In the genomic region with DNA sequence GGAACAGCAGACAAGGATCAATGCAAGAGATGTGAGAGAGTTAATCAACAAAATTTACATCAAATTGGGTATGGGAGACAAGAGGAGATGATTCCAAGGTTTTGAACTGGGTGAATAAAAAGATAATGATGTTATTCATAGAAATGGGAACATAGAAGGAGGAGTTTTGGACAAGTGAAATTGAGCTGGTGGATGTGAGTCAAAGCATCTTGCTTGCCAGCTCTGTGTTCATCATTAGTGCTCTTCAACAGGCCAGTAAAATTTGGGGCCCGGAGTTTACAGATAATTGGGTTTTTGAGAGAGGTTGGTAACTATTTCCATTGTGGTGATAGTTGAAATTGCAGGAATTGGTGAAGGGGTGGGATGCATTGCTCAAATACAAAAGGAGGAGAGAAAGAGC, we compare ENCODE assay signal across 14 cellular contexts.
DNase-seq lines count a peak whose midpoint lies in the region; TF ChIP-seq lines count a peak whose summit lies in the region.
"Had no signal": no experiment of that assay in that cellular context is flagged by ENCODE, and none has a peak within 500 bp of the region (broad histone marks: within the 10 kb centered on the region; RNA-seq: fewer than 3 reads in every experiment).

No MANE protein-coding gene starts in this region.

- peaks cover 26% of the 10 kb centered on the region for H3K4me1 Mint-ChIP-seq in glutamatergic neuron (ENCODE audit: low read depth, unreplicated experiment)

- H3K4me3 Mint-ChIP-seq in glutamatergic neuron (ENCODE audit: unreplicated experiment): no peak overlapping the region
- H3K4me3 Mint-ChIP-seq: CD4-positive, alpha-beta T cell had no signal

- no peaks in the 10 kb centered on the region for H3K27me3 Mint-ChIP-seq in glutamatergic neuron (ENCODE audit: unreplicated experiment)

- peak; percentile 11 for DNase-seq in GM03348 (ENCODE audit: low spot score)
- DNase-seq in NCI-H446 (lab: John Stamatoyannopoulos, UW): peak; percentile 25 to 52
- peak; percentile 17 for DNase-seq in fibroblast of gingiva (ENCODE audit: low read depth)
- DNase-seq in glutamatergic neuron: no peak
- no peak for DNase-seq in DMS53 (lab: John Stamatoyannopoulos, UW)
- no peak for DNase-seq in medulla oblongata (ENCODE audit: extremely low spot score)
- no peak for DNase-seq in stimulated activated naive CD4-positive, alpha-beta T cell treated with Interleukin-2 at 50 U/mL for 16 hours (lab: John Stamatoyannopoulos, UW)
- DNase-seq in erythroblast (lab: John Stamatoyannopoulos, UW): no peak
- DNase-seq: Caco-2; CD4-positive, alpha-beta T cell; DMS79; GDM1; GOT3; H7 had no signal

- TF ChIP-seq CTCF in glutamatergic neuron (IDR thresholded peaks at IDR 0.05; ENCODE audit: partially characterized antibody, unreplicated experiment): no peak

- peaks cover 4% of the 10 kb centered on the region for H3K9me3 Mint-ChIP-seq in glutamatergic neuron (ENCODE audit: unreplicated experiment)
- H3K9me3 Mint-ChIP-seq: CD4-positive, alpha-beta T cell had no signal

- TF ChIP-seq POLR2A in erythroblast (IDR thresholded peaks at IDR 0.05; ENCODE audit: low read length): no peak

- H3K36me3 Mint-ChIP-seq in glutamatergic neuron (ENCODE audit: unreplicated experiment): no peaks in the 10 kb centered on the region

- peak overlapping the region; percentile 19 for H3K27ac Mint-ChIP-seq in glutamatergic neuron (ENCODE audit: unreplicated experiment)
- H3K27ac Mint-ChIP-seq: CD4-positive, alpha-beta T cell had no signal

Comparison
In these comparisons a context has a peak if more than half of its experiments do, and no peak if none do; other contexts are left out.
1. DNase-seq: peak in GM03348 (single experiment), NCI-H446 (2 of 2) and fibroblast of gingiva (single experiment); none in glutamatergic neuron (single experiment), DMS53 (single experiment), medulla oblongata (single experiment), stimulated activated naive CD4-positive, alpha-beta T cell treated with Interleukin-2 at 50 U/mL for 16 hours (single experiment) and erythroblast (0 of 2).